In the genomic region with DNA sequence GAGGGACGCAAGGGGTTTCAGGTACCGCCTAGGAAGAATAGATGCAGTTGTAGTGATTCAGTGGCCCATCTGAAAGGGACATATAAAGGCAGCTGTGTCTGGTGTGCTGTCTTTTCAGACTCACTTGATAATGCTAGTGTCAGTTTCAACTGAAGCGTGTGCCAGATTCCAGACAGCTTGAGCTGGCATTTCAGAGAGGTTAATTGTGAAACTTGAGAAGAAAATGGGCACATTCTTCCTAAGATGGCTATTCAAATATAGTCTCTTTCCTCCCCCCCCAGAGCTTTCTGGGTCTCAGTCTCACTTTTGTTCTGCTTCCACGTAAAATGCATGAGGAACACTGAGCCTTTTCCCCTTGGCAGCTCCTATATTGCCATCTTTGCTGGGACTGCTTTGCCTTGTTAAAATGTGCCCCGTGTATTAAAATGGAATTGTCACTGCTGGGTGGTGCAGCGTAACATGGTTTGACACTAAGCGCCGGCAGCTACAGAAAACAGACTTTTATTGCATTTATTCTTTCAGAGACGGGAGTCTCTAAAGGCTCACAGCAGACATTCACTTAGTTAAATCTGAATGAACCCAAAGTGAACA, we compare ENCODE assay signal across 9 cellular contexts.
DNase-seq lines count a peak whose midpoint lies in the region; ATAC-seq and TF ChIP-seq lines count a peak whose summit lies in the region.
"Had no signal": no experiment of that assay in that cellular context is flagged by ENCODE, and none has a peak within 500 bp of the region (broad histone marks: within the 10 kb centered on the region; RNA-seq: fewer than 3 reads in every experiment).

No MANE protein-coding gene starts in this region.

- H3K9ac ChIP-seq in OCI-LY1 (ENCODE audit: low read length) = peak overlapping the region; percentile 23; the same call in 1 of the 2 replicates
- no peak overlapping the region for H3K9ac ChIP-seq in MM.1S (ENCODE audit: low read length)

- H4K20me1 ChIP-seq in OCI-LY1 (ENCODE audit: insufficient read depth, low read length) (no peaks in the 10 kb centered on the region), MM.1S (ENCODE audit: insufficient read depth, low read length) (no peaks in the 10 kb centered on the region)

- intact Hi-C loops in psoas muscle (cut with DNase I) = loop anchor here (1.0 to 10.0 kb wide), 3 partner anchors 115 to 476 kb away; a partner anchor contains a TSS

- no peak overlapping the region for H2AFZ ChIP-seq in OCI-LY1 (ENCODE audit: low read length)
- H2AFZ ChIP-seq in MM.1S (ENCODE audit: low read length) = no peak overlapping the region

- H3K4me2 ChIP-seq in OCI-LY1 (ENCODE audit: low read length) (peak overlapping the region; percentile 48), MM.1S (ENCODE audit: low read depth, low read length) (no peak overlapping the region)

- DNase-seq in GM04503 (ENCODE audit: low read depth) (peak; percentile 31), foreskin fibroblast (peak; percentile 45 to 54), psoas muscle (peak in 1 of 2 donors; percentile 18), OCI-M2 (lab: John Stamatoyannopoulos, UW; ENCODE audit: unreplicated experiment) (no peak), MM.1S (no peak)
- DNase-seq: immature natural killer cell had no signal

- no peaks in the 10 kb centered on the region for H3K79me2 ChIP-seq in OCI-LY1 (ENCODE audit: insufficient read depth, low read length)
- H3K79me2 ChIP-seq in MM.1S (ENCODE audit: low read length) = no peaks in the 10 kb centered on the region

- WGBS in psoas muscle, 3 donors = 28 to 46% (median 35%) methylated on average over 9 of the region's 9 CpGs

- H3K9me2 ChIP-seq in OCI-LY1 (ENCODE audit: low read depth, low read length) = no peaks in the 10 kb centered on the region
- no peaks in the 10 kb centered on the region for H3K9me2 ChIP-seq in MM.1S (replicated peaks; ENCODE audit: insufficient read depth, low read length)

- H3F3A ChIP-seq in OCI-LY1 (ENCODE audit: insufficient read depth, low read length) (no peaks in the 10 kb centered on the region), MM.1S (ENCODE audit: insufficient read depth, low read length) (no peaks in the 10 kb centered on the region)

- TF ChIP-seq CTCF in OCI-LY1 (IDR thresholded peaks at IDR 0.05; ENCODE audit: low read length) (no peak), foreskin fibroblast (IDR thresholded peaks at IDR 0.05; ENCODE audit: low read depth, low read length) (no peak), psoas muscle (IDR thresholded peaks at IDR 0.05) (no peak), MM.1S (IDR thresholded peaks at IDR 0.05; ENCODE audit: low read length) (no peak)

- H3K4me3 ChIP-seq in OCI-LY1 (ENCODE audit: low read depth, low read length, poor library complexity, severe bottlenecking) (peak overlapping the region; percentile 4), foreskin fibroblast (ENCODE audit: low read depth in 1 of 2, low read length in 2 of 2) (no peak overlapping the region), psoas muscle (peak overlapping the region; percentile 45), MM.1S (ENCODE audit: low read length) (no peak overlapping the region)

- H3K9me3 ChIP-seq in OCI-LY1 (ENCODE audit: low read length) (no peaks in the 10 kb centered on the region), psoas muscle (no peaks in the 10 kb centered on the region), MM.1S (replicated peaks; ENCODE audit: insufficient read depth, low read length) (no peaks in the 10 kb centered on the region)

- H3K4me1 ChIP-seq in OCI-LY1 (ENCODE audit: insufficient read depth, low read length, severe bottlenecking) (peaks cover 91% of the 10 kb centered on the region), psoas muscle (peaks cover 49% of the 10 kb centered on the region), MM.1S (ENCODE audit: low read length) (0 out of 2 replicates have a peak, but pooled peaks cover 7% of the 10 kb centered on the region)

- ATAC-seq in psoas muscle (peak; percentile 80 to 92 (median 90)), GM19467 (IDR thresholded peaks at IDR 0.05; ENCODE audit: unreplicated experiment) (no peak), HG03571 (IDR thresholded peaks at IDR 0.05; ENCODE audit: unreplicated experiment) (no peak)

- H3K27me3 ChIP-seq in OCI-LY1 (ENCODE audit: insufficient read depth, low read length) (no peaks in the 10 kb centered on the region), psoas muscle (ENCODE audit: insufficient read depth in 3 of 3, low read length in 2 of 3) (no peaks in the 10 kb centered on the region), MM.1S (replicated peaks; ENCODE audit: insufficient read depth, low read length) (no peaks in the 10 kb centered on the region)

- H3K36me3 ChIP-seq in OCI-LY1 (ENCODE audit: insufficient read depth, low read length) (no peaks in the 10 kb centered on the region), psoas muscle (ENCODE audit: insufficient read depth in 1 of 2, low read depth in 1 of 2) (no peaks in the 10 kb centered on the region), MM.1S (replicated peaks; ENCODE audit: insufficient read depth, low read length) (no peaks in the 10 kb centered on the region)

- H3K27ac ChIP-seq in OCI-LY1 (ENCODE audit: low read depth, low read length, poor library complexity, severe bottlenecking) (peak overlapping the region; percentile 71), psoas muscle (peak overlapping the region; percentile 78), MM.1S (ENCODE audit: low read length) (no peak overlapping the region)

Comparison
In these comparisons a context has a peak if more than half of its experiments do, and no peak if none do; other contexts are left out.
1. DNase-seq: peak in GM04503 (single experiment) and foreskin fibroblast (2 of 2); none in OCI-M2 (single experiment) and MM.1S (single experiment).
2. H3K4me3 ChIP-seq: peak in OCI-LY1 (single experiment) and psoas muscle (single experiment); none in foreskin fibroblast (0 of 2) and MM.1S (single experiment).
3. ATAC-seq: peak in psoas muscle (4 of 4); none in GM19467 (single experiment) and HG03571 (single experiment).